ENCODE assay signal across 20 cellular contexts in genomic region chr2:21500546-21500945, GRCh38.
"Had no signal": no experiment of that assay in that cellular context is flagged by ENCODE, and none has a peak within 500 bp of the region (broad histone marks: within the 10 kb centered on the region; RNA-seq: fewer than 3 reads in every experiment).

No MANE protein-coding gene starts in this region.

- H3K9me3 ChIP-seq: SJCRH30 had no signal

- H3K36me3 ChIP-seq: SJCRH30 had no signal

- H3K27ac ChIP-seq: RWPE1, SJCRH30 had no signal

- ATAC-seq: Panc1, SK-N-SH treated with all-trans-retinoic acid at 6 μM for 48 hours had no signal

- H3K4me1 ChIP-seq: SJCRH30 had no signal

- H3K4me3 ChIP-seq: SJCRH30 had no signal

- DNase-seq: KBM-7, MM.1S, NCI-H1092 treated with DMSO at 0.1 percent for 48 hours, NCI-H1436, NCI-H187, NCI-H2029, NCI-H2081 treated with DMSO at 0.1 percent for 48 hours, NCI-H2171, NCI-H226, NCI-H446, NCI-H510A, NCI-H524 treated with DMSO at 0.1 percent for 48 hours, NCI-H69, NCI-H774, SHP77, SJCRH30, T-helper 1 cell had no signal
